19 cellular contexts compared by ENCODE assay signal in the genomic region with DNA sequence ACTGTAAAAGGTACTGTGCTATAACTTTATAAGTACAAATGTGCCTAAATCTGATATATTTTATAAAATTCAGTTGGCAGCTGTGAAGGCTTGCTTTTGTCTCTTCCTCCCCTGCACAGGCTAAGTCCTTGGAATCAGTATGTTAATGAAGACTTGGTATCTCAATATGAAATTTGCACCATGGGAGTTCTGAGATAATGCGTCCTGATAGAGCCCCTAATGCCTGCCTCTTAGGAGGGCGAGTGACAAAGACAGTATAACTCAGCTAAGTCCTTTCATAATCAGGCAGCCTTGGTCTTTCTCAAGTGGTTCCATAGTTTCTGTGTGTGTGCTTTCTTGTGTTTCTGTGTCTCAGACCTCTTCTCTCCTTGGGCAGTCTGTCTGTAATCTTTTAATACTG. TPM values are rescaled to one million over a fixed set of nuclear protein-coding genes. Genes with fewer than 3 reads are reported as not detected.
DNase-seq lines count a peak whose midpoint lies in the region; ATAC-seq, FAIRE-seq and TF ChIP-seq lines count a peak whose summit lies in the region.
"Had no signal": no experiment of that assay in that cellular context is flagged by ENCODE, and none has a peak within 500 bp of the region (broad histone marks: within the 10 kb centered on the region; RNA-seq: fewer than 3 reads in every experiment).

No MANE protein-coding gene starts in this region.

- POLR2A ChIA-PET in HEK293 (lab: Yijun Ruan, JAX), result interaction anchor here (0.7 kb wide), 1 partner anchor 271 kb away, joined by 3 read pairs; no protein-coding TSS in a partner anchor

- peaks cover 2% of the 10 kb centered on the region for H3K79me1 ChIP-seq in trophoblast cell (ENCODE audit: low read length)

- TF ChIP-seq POLR2A in GM12891 (IDR thresholded peaks at IDR 0.05; ENCODE audit: low read depth, low read length), result no peak
- no peak for TF ChIP-seq POLR2A in Peyer's patch (IDR thresholded peaks at IDR 0.05)

- H3K4me1 ChIP-seq in HEK293 (ENCODE audit: control insufficient read depth, insufficient read depth, low read length) (peaks cover 3% of the 10 kb centered on the region; the same call in 1 of the 2 replicates), trophoblast cell (ENCODE audit: control insufficient read depth in 1 of 2, insufficient read depth in 2 of 2, low read length in 2 of 2) (peaks cover 5 to 10% of the 10 kb centered on the region in 2 experiments), Peyer's patch (peaks cover 0 to 14% (median 0%) of the 10 kb centered on the region in 4 donors)

- no peaks in the 10 kb centered on the region for H3K27me3 ChIP-seq in trophoblast cell (ENCODE audit: insufficient read depth, low read length)
- no peaks in the 10 kb centered on the region for H3K27me3 ChIP-seq in H7 (ENCODE audit: control insufficient read depth, insufficient read depth, low read length)
- H3K27me3 ChIP-seq in Peyer's patch, result no peaks in the 10 kb centered on the region
- H3K27me3 ChIP-seq: BLaER1 had no signal

- H2BK5ac ChIP-seq in trophoblast cell (ENCODE audit: low read depth, low read length, poor library complexity), result no peak overlapping the region

- H3K36me3 ChIP-seq in HEK293 (ENCODE audit: control insufficient read depth in 2 of 2, insufficient read depth in 1 of 2, low read length in 2 of 2) (no peaks in the 10 kb centered on the region), trophoblast cell (ENCODE audit: control insufficient read depth in 1 of 2, insufficient read depth in 2 of 2, low read length in 2 of 2) (no peaks in the 10 kb centered on the region), H7 (replicated peaks; ENCODE audit: control insufficient read depth, insufficient read depth, low read length) (no peaks in the 10 kb centered on the region), Peyer's patch (no peaks in the 10 kb centered on the region)

- H4K91ac ChIP-seq in trophoblast cell (ENCODE audit: low read depth, low read length), result no peak overlapping the region

- H2AFZ ChIP-seq in trophoblast cell (ENCODE audit: insufficient read depth, low read length, poor library complexity), result no peak overlapping the region
- H2AFZ ChIP-seq: GM23248 had no signal

- peaks cover 50% of the 10 kb centered on the region for H3K4me1 Mint-ChIP-seq in memory B cell

- WGBS in trophoblast cell (ENCODE audit: extremely low coverage, insufficient coverage, insufficient read length), result no CpG with 5 or more reads among the region's 2 CpGs

- no peak overlapping the region for H4K8ac ChIP-seq in trophoblast cell (ENCODE audit: low read depth, low read length)

- H3K27ac ChIP-seq in HEK293 (ENCODE audit: extremely low read depth, low read depth, low read length) (no peak overlapping the region), trophoblast cell (ENCODE audit: low read depth, low read length) (no peak overlapping the region), Peyer's patch (no peak overlapping the region)
- H3K27ac ChIP-seq: A549, BLaER1, GM23248 had no signal

- no peak overlapping the region for H3K9ac ChIP-seq in trophoblast cell (ENCODE audit: low read length)
- H3K9ac ChIP-seq: BLaER1, GM23248 had no signal

- FAIRE-seq in D721Med (lab: Jason Lieb, UNC) (peak; percentile 95), GM12891 (lab: Jason Lieb, UNC) (no peak)
- FAIRE-seq: A549, GM18507, H54, HepG2, HTR-8/SVneo had no signal

- peak overlapping the region; percentile 1 for H3K27ac Mint-ChIP-seq in memory B cell
- H3K27ac Mint-ChIP-seq: CD4-positive, CD25-positive, alpha-beta regulatory T cell had no signal

- H3K9me3 ChIP-seq in HEK293 (ENCODE audit: control insufficient read depth, insufficient read depth, low read depth, low read length), result no peaks in the 10 kb centered on the region
- no peaks in the 10 kb centered on the region for H3K9me3 ChIP-seq in trophoblast cell (ENCODE audit: insufficient read depth, low read depth, low read length)
- H3K9me3 ChIP-seq in Peyer's patch, result no peaks in the 10 kb centered on the region
- H3K9me3 ChIP-seq: A549, BLaER1 had no signal

- no peaks in the 10 kb centered on the region for H3K27me3 Mint-ChIP-seq in memory B cell
- H3K27me3 Mint-ChIP-seq: CD4-positive, CD25-positive, alpha-beta regulatory T cell had no signal

- DNase-seq in D721Med (ENCODE audit: insufficient read length, low spot score) (no peak), memory B cell (ENCODE audit: low spot score in 2 of 2) (no peak), trophoblast cell (no peak), GM12891 (ENCODE audit: insufficient read length, low spot score) (no peak), H7 (no peak), Peyer's patch (no peak)
- DNase-seq: CD4-positive, CD25-positive, alpha-beta regulatory T cell; DMS153; DMS79 treated with DMSO at 0.1 percent for 48 hours; EL; GF-D8; GM23248 had no signal

- no peak for ATAC-seq in memory B cell (ENCODE audit: low read depth)
- ATAC-seq: A549, HepG2 had no signal

- CTCF ChIA-PET in HEK293 (lab: Yijun Ruan, JAX), result no interaction called here

- no peak overlapping the region for H3K23ac ChIP-seq in trophoblast cell (ENCODE audit: low read length)

- no peak overlapping the region for H2BK12ac ChIP-seq in trophoblast cell (ENCODE audit: low read length)

- H3K18ac ChIP-seq in trophoblast cell (ENCODE audit: low read length), result no peak overlapping the region

- no peak overlapping the region for H3K4me2 ChIP-seq in trophoblast cell (ENCODE audit: low read length)
- H3K4me2 ChIP-seq: A549, BLaER1 had no signal

- H3K79me2 ChIP-seq in trophoblast cell (ENCODE audit: control insufficient read depth, insufficient read depth, low read length, poor library complexity), result peaks cover 18% of the 10 kb centered on the region

- H3K36me3 Mint-ChIP-seq in memory B cell, result no peaks in the 10 kb centered on the region
- H3K36me3 Mint-ChIP-seq: CD4-positive, CD25-positive, alpha-beta regulatory T cell had no signal

- H3K9me3 Mint-ChIP-seq in memory B cell, result no peaks in the 10 kb centered on the region
- H3K9me3 Mint-ChIP-seq: CD4-positive, CD25-positive, alpha-beta regulatory T cell had no signal

- H3K4me3 ChIP-seq in HEK293 (ENCODE audit: low read depth, low read length) (no peak overlapping the region), trophoblast cell (ENCODE audit: low read depth, low read length) (no peak overlapping the region), H7 (ENCODE audit: insufficient read depth, low read depth, low read length) (no peak overlapping the region), Peyer's patch (no peak overlapping the region)
- H3K4me3 ChIP-seq: A549, BLaER1, GM23248 had no signal

- H3K4me3 Mint-ChIP-seq in memory B cell, result no peak overlapping the region
- H3K4me3 Mint-ChIP-seq: CD4-positive, CD25-positive, alpha-beta regulatory T cell had no signal

- peak overlapping the region; percentile 59 for H3K4ac ChIP-seq in trophoblast cell (ENCODE audit: low read depth, low read length)

- H2AK5ac ChIP-seq in trophoblast cell (ENCODE audit: low read length), result no peak overlapping the region

- H3K14ac ChIP-seq in trophoblast cell (ENCODE audit: low read length), result no peak overlapping the region

- no peak overlapping the region for H4K12ac ChIP-seq in trophoblast cell (ENCODE audit: low read depth, low read length)

- no peak overlapping the region for H2BK120ac ChIP-seq in trophoblast cell (ENCODE audit: insufficient read depth, low read length, poor library complexity)

- no peak for TF ChIP-seq CTCF in D721Med (IDR thresholded peaks at IDR 0.05; ENCODE audit: insufficient read depth, missing control alignments)
- no peak for TF ChIP-seq CTCF in HEK293 (tag by site-specific recombination; IDR thresholded peaks at IDR 0.05)
- TF ChIP-seq CTCF in Peyer's patch (IDR thresholded peaks at IDR 0.05), result no peak

TF ChIP-seq in HEK293, 187 proteins besides CTCF, POLR2A, EP300 and RAD21:
- TF ChIP-seq ZNF654 (tag by site-specific recombination; IDR thresholded peaks at IDR 0.05; ENCODE audit: low read depth) (no peak), ZIC2 (tag by site-specific recombination; IDR thresholded peaks at IDR 0.05) (0 out of 2 replicates have a peak, but pooled peaks have one; percentile 21)
TF ChIP-seq in HEK293: peak in this region for 1.

TF ChIP-seq in GM12891, 5 proteins besides CTCF, POLR2A, EP300 and RAD21:
- TF ChIP-seq POU2F2 (IDR thresholded peaks at IDR 0.05; ENCODE audit: low read depth, low read length), result no peak

RNA-seq across cellular contexts. Expression of a gene that starts 14.7 kb away (rescaled TPM):
- 13.9 and 14.1 TPM in 2 replicates for polyA plus RNA-seq in trophoblast cell (2013)
- polyA plus RNA-seq in GM12891 (2012; ENCODE audit: low read depth, missing spikeins), result 19.9 TPM
- total RNA-seq in H7 (2014; rRNA removed; shearing (Covaris generic)), result 3.2 and 6.2 TPM in 2 replicates
- 10 to 100 TPM; 13.6 to 29.7 (median 18.5) TPM for total RNA-seq in Peyer's patch
